Comparison of ENCODE assay signal across 1 cellular context in the genomic region with DNA sequence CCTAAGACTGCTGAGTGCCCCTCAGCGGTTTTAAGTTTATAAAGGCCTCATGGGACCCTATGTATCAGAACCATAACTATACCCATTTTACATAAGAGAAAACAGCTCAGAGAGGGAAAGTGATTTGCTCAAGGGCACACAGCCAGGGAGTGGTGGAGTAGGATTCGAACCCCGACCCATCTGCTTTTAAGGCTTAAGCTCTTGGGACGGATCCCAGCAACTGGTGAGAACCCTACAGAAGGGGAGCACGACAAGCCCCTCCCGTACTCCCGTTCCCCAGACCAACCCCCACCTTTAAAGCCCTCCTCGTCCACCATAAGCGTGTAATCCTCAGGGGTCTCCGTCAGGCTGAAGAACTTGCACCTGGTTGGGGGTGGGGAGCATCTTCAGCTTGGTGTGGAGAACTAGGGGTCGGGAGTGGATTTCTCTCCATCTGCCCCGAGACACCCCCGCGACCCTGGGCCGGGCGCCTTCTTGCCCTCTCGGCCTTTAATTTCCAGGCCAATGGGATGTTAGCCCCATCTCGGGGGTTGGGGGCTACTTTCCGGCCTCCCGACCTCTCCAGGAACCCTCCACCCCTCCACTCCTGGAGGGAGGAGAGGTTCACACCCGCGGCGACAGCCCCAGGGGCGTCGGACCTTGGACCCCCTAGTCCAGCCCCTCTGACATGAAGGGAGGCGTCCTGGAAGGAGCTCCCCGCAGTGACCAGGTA.
TF ChIP-seq lines count a peak whose summit lies in the region.

No MANE protein-coding gene starts in this region.

TF ChIP-seq in GM12878, 131 proteins besides CTCF, POLR2A, EP300 and RAD21:
- no peak; the same call in 1 of the 2 replicates for TF ChIP-seq MTA3 (IDR thresholded peaks at IDR 0.05; ENCODE audit: borderline replicate concordance, low read length)
